ENCODE assay signal across 25 cellular contexts in genomic region chr1:157278383-157279156, GRCh38.
"Had no signal": no experiment of that assay in that cellular context is flagged by ENCODE, and none has a peak within 500 bp of the region (broad histone marks: within the 10 kb centered on the region; RNA-seq: fewer than 3 reads in every experiment).

No MANE protein-coding gene starts in this region.

- H3K27me3 ChIP-seq: ovary, uterus had no signal

- DNase-seq: activated CD4-positive, alpha-beta memory T cell treated with anti-CD3 and anti-CD28 coated beads, Interleukin-2, amount 10 ng/mL, durations not matched to agents 7 days and 5 days; activated CD4-positive, alpha-beta T cell treated with anti-CD3 and anti-CD28 coated beads, Interleukin-2, amount 10 ng/mL, durations not matched to agents 24 days and 14 days; activated effector memory CD4-positive, alpha-beta T cell treated with Interleukin-2 at 50 U/mL for 16 hours; activated naive CD4-positive, alpha-beta T cell treated with anti-CD3 and anti-CD28 coated beads for 36 hours; activated naive CD8-positive, alpha-beta T cell treated with anti-CD3 and anti-CD28 coated beads, Interleukin-2, amount 10 ng/mL, durations not matched to agents 7 days and 5 days; activated T-cell treated with anti-CD3 and anti-CD28 coated beads, Interleukin-2, amount 50 U/mL, for 72 hours; amygdala; cerebellar nuclear complex; cortex of kidney; foreskin fibroblast; heart right ventricle; midbrain; ovary; right cardiac atrium; stimulated activated CD4-positive, alpha-beta T cell treated with anti-CD3 and anti-CD28 coated beads, Interleukin-12 subunit alpha, Interleukin-12 subunit beta, amount 100 ng/mL, for 4 hours; stimulated activated CD4-positive, alpha-beta T cell treated with anti-CD3 and anti-CD28 coated beads, Interleukin-4, amount 100 ng/mL, for 4 hours; stomach; T1000; transverse colon; uterus had no signal

- H3K4me1 ChIP-seq: heart right ventricle, suprapubic skin, transverse colon, uterus had no signal

- H3K9me3 ChIP-seq: heart right ventricle, ovary, stomach, suprapubic skin, transverse colon, uterus had no signal

- H3K27ac Mint-ChIP-seq: activated CD4-positive, alpha-beta memory T cell treated with anti-CD3 and anti-CD28 coated beads, Interleukin-2, amount 10 ng/mL, durations not matched to agents 7 days and 5 days; activated CD4-positive, alpha-beta T cell treated with anti-CD3 and anti-CD28 coated beads, Interleukin-2, amount 10 ng/mL, durations not matched to agents 24 days and 14 days; activated naive CD4-positive, alpha-beta T cell treated with anti-CD3 and anti-CD28 coated beads for 36 hours; activated naive CD8-positive, alpha-beta T cell treated with anti-CD3 and anti-CD28 coated beads, Interleukin-2, amount 10 ng/mL, durations not matched to agents 7 days and 5 days; activated T-cell treated with anti-CD3 and anti-CD28 coated beads, Interleukin-2, amount 50 U/mL, for 72 hours; natural killer cell treated with Interleukin-12 subunit alpha and Interleukin-12 subunit beta and Interleukin-15 and Interleukin-18, amount 100 ng/mL, for 72 hours had no signal

- H3K4me1 Mint-ChIP-seq: activated CD4-positive, alpha-beta memory T cell treated with anti-CD3 and anti-CD28 coated beads, Interleukin-2, amount 10 ng/mL, durations not matched to agents 7 days and 5 days; activated CD4-positive, alpha-beta T cell treated with anti-CD3 and anti-CD28 coated beads, Interleukin-2, amount 10 ng/mL, durations not matched to agents 24 days and 14 days; activated naive CD8-positive, alpha-beta T cell treated with anti-CD3 and anti-CD28 coated beads, Interleukin-2, amount 10 ng/mL, durations not matched to agents 7 days and 5 days had no signal

- H3K4me3 ChIP-seq: heart right ventricle, lung, ovary, suprapubic skin, transverse colon, uterus had no signal

- H3K4me3 Mint-ChIP-seq: activated CD4-positive, alpha-beta memory T cell treated with anti-CD3 and anti-CD28 coated beads, Interleukin-2, amount 10 ng/mL, durations not matched to agents 7 days and 5 days; activated CD4-positive, alpha-beta T cell treated with anti-CD3 and anti-CD28 coated beads, Interleukin-2, amount 10 ng/mL, durations not matched to agents 24 days and 14 days; activated naive CD4-positive, alpha-beta T cell treated with anti-CD3 and anti-CD28 coated beads for 36 hours; activated naive CD8-positive, alpha-beta T cell treated with anti-CD3 and anti-CD28 coated beads, Interleukin-2, amount 10 ng/mL, durations not matched to agents 7 days and 5 days; activated T-cell treated with anti-CD3 and anti-CD28 coated beads, Interleukin-2, amount 50 U/mL, for 72 hours; natural killer cell treated with Interleukin-12 subunit alpha and Interleukin-12 subunit beta and Interleukin-15 and Interleukin-18, amount 100 ng/mL, for 72 hours had no signal

- H3K36me3 ChIP-seq: heart right ventricle, ovary, stomach, suprapubic skin, transverse colon, uterus had no signal

- H3K36me3 Mint-ChIP-seq: activated naive CD8-positive, alpha-beta T cell treated with anti-CD3 and anti-CD28 coated beads, Interleukin-2, amount 10 ng/mL, durations not matched to agents 7 days and 5 days; natural killer cell treated with Interleukin-12 subunit alpha and Interleukin-12 subunit beta and Interleukin-15 and Interleukin-18, amount 100 ng/mL, for 72 hours had no signal

- H3K9me3 Mint-ChIP-seq: activated CD4-positive, alpha-beta memory T cell treated with anti-CD3 and anti-CD28 coated beads, Interleukin-2, amount 10 ng/mL, durations not matched to agents 7 days and 5 days; activated CD4-positive, alpha-beta T cell treated with anti-CD3 and anti-CD28 coated beads, Interleukin-2, amount 10 ng/mL, durations not matched to agents 24 days and 14 days; activated naive CD4-positive, alpha-beta T cell treated with anti-CD3 and anti-CD28 coated beads for 36 hours; activated naive CD8-positive, alpha-beta T cell treated with anti-CD3 and anti-CD28 coated beads, Interleukin-2, amount 10 ng/mL, durations not matched to agents 7 days and 5 days; activated T-cell treated with anti-CD3 and anti-CD28 coated beads, Interleukin-2, amount 50 U/mL, for 72 hours; natural killer cell treated with Interleukin-12 subunit alpha and Interleukin-12 subunit beta and Interleukin-15 and Interleukin-18, amount 100 ng/mL, for 72 hours had no signal

- H3K27ac ChIP-seq: heart right ventricle, ovary, stomach, suprapubic skin, transverse colon, uterus had no signal

- ATAC-seq: activated CD4-positive, CD25-positive, alpha-beta regulatory T cell treated with anti-CD3 and anti-CD28 coated beads, Interleukin-2, amount 50 U/mL, for 24 hours; activated T-cell treated with anti-CD3 and anti-CD28 coated beads, Interleukin-2, amount 50 U/mL, for 72 hours; heart right ventricle; left lobe of liver; natural killer cell treated with Interleukin-12 subunit alpha and Interleukin-12 subunit beta and Interleukin-15 and Interleukin-18, amount 100 ng/mL, for 72 hours; right cardiac atrium had no signal
